In the genomic region with DNA sequence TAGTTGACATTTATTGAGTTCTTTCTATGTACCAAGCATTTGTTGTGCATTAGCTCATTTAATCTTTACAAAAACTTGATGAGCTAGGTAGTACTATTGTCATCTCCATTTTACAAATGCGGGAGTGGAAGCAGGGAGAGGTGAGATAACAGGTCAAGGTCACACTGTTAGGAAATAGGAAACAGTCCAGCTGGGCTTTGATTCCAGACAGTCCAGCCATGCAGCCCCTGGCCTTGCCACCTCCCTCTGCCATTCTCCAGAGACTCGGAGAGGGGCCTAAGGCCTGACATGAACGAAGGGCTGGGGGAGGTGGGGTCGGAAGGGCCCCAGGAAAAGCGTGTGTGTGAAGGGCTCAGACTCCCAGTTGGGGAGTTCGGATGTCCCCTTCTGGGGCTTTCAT, we compare ENCODE assay signal across 1 cellular context.
TF ChIP-seq lines count a peak whose summit lies in the region.

No MANE protein-coding gene starts in this region.

TF ChIP-seq in HepG2, 621 proteins besides CTCF, POLR2A, EP300 and RAD21 (continued from another document and continues in another):
- TF ChIP-seq, protein P1, sequence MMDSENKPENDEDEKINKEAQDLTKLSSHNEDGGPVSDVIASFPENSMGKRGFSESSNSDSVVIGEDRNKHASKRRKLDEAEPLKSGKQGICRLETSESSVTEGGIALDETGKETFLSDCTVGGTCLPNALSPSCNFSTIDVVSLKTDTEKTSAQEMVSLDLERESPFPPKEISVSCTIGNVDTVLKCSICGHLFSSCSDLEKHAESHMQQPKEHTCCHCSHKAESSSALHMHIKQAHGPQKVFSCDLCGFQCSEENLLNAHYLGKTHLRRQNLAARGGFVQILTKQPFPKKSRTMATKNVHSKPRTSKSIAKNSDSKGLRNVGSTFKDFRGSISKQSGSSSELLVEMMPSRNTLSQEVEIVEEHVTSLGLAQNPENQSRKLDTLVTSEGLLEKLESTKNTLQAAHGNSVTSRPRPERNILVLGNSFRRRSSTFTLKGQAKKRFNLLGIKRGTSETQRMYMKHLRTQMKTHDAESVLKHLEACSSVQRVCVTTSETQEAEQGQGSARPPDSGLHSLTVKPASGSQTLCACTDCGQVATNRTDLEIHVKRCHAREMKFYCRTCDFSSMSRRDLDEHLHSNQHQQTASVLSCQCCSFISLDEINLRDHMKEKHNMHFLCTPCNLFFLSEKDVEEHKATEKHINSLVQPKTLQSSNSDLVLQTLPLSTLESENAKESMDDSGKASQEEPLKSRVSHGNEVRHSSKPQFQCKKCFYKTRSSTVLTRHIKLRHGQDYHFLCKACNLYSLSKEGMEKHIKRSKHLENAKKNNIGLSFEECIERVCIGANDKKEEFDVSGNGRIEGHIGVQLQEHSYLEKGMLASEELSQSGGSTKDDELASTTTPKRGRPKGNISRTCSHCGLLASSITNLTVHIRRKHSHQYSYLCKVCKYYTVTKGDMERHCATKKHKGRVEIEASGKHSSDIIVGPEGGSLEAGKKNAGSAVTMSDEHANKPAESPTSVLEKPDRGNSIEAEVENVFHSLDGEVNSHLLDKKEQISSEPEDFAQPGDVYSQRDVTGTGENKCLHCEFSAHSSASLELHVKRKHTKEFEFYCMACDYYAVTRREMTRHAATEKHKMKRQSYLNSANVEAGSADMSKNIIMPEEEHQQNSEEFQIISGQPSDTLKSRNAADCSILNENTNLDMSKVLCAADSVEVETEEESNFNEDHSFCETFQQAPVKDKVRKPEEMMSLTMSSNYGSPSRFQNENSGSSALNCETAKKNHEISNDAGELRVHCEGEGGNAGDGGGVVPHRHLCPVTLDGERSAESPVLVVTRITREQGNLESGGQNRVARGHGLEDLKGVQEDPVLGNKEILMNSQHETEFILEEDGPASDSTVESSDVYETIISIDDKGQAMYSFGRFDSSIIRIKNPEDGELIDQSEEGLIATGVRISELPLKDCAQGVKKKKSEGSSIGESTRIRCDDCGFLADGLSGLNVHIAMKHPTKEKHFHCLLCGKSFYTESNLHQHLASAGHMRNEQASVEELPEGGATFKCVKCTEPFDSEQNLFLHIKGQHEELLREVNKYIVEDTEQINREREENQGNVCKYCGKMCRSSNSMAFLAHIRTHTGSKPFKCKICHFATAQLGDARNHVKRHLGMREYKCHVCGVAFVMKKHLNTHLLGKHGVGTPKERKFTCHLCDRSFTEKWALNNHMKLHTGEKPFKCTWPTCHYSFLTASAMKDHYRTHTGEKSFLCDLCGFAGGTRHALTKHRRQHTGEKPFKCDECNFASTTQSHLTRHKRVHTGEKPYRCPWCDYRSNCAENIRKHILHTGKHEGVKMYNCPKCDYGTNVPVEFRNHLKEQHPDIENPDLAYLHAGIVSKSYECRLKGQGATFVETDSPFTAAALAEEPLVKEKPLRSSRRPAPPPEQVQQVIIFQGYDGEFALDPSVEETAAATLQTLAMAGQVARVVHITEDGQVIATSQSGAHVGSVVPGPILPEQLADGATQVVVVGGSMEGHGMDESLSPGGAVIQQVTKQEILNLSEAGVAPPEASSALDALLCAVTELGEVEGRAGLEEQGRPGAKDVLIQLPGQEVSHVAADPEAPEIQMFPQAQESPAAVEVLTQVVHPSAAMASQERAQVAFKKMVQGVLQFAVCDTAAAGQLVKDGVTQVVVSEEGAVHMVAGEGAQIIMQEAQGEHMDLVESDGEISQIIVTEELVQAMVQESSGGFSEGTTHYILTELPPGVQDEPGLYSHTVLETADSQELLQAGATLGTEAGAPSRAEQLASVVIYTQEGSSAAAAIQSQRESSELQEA (CRISPR knock-in tag; IDR thresholded peaks at IDR 0.05; ENCODE audit: not compliant biosample characterization), result no peak
- TF ChIP-seq KAT2B (IDR thresholded peaks at IDR 0.05; ENCODE audit: borderline replicate concordance, low read depth, low read length) (no peak), ZBTB38 (CRISPR knock-in tag; IDR thresholded peaks at IDR 0.05) (no peak), SRF (IDR thresholded peaks at IDR 0.05; ENCODE audit: low read depth, low read length) (no peak), KLF6 (CRISPR knock-in tag; IDR thresholded peaks at IDR 0.05) (peak; percentile 65; the same call in 1 of the 2 replicates), GABPA (IDR thresholded peaks at IDR 0.05; ENCODE audit: low read depth, low read length) (no peak), GABPA (CRISPR knock-in tag; IDR thresholded peaks at IDR 0.05; ENCODE audit: low read depth) (0 out of 2 replicates have a peak, but pooled peaks have one; percentile 29), ZNF691 (CRISPR knock-in tag; IDR thresholded peaks at IDR 0.05; ENCODE audit: borderline replicate concordance, low read depth) (no peak), SAFB2 (CRISPR knock-in tag; IDR thresholded peaks at IDR 0.05; ENCODE audit: borderline replicate concordance, low read depth) (no peak), TBP (CRISPR knock-in tag; IDR thresholded peaks at IDR 0.05) (no peak), ZNF205 (CRISPR knock-in tag; IDR thresholded peaks at IDR 0.05) (no peak), ZNF883 (CRISPR knock-in tag; IDR thresholded peaks at IDR 0.05; ENCODE audit: not compliant biosample characterization) (no peak), ZBTB10 (CRISPR knock-in tag; IDR thresholded peaks at IDR 0.05; ENCODE audit: borderline replicate concordance) (no peak), PITX1 (CRISPR knock-in tag; IDR thresholded peaks at IDR 0.05) (peak; percentile 52; the same call in 1 of the 2 replicates), ZNF282 (IDR thresholded peaks at IDR 0.05; ENCODE audit: partially characterized antibody) (no peak), ZBED4 (CRISPR knock-in tag; IDR thresholded peaks at IDR 0.05; ENCODE audit: borderline replicate concordance) (no peak; the same call in 1 of the 2 replicates), MXD4 (CRISPR knock-in tag; IDR thresholded peaks at IDR 0.05) (no peak), NR2C2 (CRISPR knock-in tag; IDR thresholded peaks at IDR 0.05; ENCODE audit: borderline replicate concordance) (peak; percentile 87), ZNF264 (CRISPR knock-in tag; IDR thresholded peaks at IDR 0.05) (no peak), ZMYM3 (CRISPR knock-in tag; IDR thresholded peaks at IDR 0.05) (no peak), DPF2 (CRISPR knock-in tag; IDR thresholded peaks at IDR 0.05; ENCODE audit: borderline replicate concordance, low read depth) (0 out of 2 replicates have a peak, but pooled peaks have one; percentile 19), ZNF878 (CRISPR knock-in tag; IDR thresholded peaks at IDR 0.05) (no peak), RNF219 (CRISPR knock-in tag; IDR thresholded peaks at IDR 0.05) (no peak), ZNF619 (CRISPR knock-in tag; IDR thresholded peaks at IDR 0.05) (no peak), ZNF333 (CRISPR knock-in tag; IDR thresholded peaks at IDR 0.05; ENCODE audit: borderline replicate concordance) (no peak), MNT (IDR thresholded peaks at IDR 0.05) (no peak)
- TF ChIP-seq, protein P2, sequence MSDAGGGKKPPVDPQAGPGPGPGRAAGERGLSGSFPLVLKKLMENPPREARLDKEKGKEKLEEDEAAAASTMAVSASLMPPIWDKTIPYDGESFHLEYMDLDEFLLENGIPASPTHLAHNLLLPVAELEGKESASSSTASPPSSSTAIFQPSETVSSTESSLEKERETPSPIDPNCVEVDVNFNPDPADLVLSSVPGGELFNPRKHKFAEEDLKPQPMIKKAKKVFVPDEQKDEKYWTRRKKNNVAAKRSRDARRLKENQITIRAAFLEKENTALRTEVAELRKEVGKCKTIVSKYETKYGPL (CRISPR knock-in tag; IDR thresholded peaks at IDR 0.05), result no peak
- TF ChIP-seq, protein P3, sequence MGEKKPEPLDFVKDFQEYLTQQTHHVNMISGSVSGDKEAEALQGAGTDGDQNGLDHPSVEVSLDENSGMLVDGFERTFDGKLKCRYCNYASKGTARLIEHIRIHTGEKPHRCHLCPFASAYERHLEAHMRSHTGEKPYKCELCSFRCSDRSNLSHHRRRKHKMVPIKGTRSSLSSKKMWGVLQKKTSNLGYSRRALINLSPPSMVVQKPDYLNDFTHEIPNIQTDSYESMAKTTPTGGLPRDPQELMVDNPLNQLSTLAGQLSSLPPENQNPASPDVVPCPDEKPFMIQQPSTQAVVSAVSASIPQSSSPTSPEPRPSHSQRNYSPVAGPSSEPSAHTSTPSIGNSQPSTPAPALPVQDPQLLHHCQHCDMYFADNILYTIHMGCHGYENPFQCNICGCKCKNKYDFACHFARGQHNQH (CRISPR knock-in tag; IDR thresholded peaks at IDR 0.05), result peak; percentile 52; the same call in 1 of the 2 replicates
- TF ChIP-seq, protein P4, sequence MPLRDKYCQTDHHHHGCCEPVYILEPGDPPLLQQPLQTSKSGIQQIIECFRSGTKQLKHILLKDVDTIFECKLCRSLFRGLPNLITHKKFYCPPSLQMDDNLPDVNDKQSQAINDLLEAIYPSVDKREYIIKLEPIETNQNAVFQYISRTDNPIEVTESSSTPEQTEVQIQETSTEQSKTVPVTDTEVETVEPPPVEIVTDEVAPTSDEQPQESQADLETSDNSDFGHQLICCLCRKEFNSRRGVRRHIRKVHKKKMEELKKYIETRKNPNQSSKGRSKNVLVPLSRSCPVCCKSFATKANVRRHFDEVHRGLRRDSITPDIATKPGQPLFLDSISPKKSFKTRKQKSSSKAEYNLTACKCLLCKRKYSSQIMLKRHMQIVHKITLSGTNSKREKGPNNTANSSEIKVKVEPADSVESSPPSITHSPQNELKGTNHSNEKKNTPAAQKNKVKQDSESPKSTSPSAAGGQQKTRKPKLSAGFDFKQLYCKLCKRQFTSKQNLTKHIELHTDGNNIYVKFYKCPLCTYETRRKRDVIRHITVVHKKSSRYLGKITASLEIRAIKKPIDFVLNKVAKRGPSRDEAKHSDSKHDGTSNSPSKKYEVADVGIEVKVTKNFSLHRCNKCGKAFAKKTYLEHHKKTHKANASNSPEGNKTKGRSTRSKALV (CRISPR knock-in tag; IDR thresholded peaks at IDR 0.05), result no peak
